Comparison of ENCODE assay signal across 3 cellular contexts in the genomic region with DNA sequence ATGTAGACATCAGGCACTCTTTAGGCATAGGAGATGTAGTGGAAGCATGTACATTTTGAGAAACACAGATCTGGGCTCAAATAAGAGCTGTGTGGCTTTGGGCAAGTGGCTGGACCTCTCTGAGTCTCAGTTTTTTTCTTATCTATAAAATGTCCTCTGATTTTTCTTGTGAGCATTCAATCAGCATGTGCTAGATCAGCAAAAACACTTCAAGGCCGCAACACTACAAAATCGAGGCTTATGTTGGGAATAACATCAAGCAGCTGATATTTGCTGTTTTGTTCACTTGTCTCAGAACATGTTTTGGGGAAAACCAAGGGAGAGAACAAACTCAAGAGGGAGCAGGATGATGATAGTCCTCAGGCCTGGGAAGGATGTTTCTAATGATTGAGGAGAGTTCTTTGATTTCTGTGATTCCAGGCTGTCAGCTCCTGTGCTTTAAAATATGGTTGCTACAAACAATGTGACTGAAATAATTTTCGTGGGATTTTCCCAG.
A peak's percentile ranks its signal among the peaks of the same experiment; 100 is the strongest.
TF ChIP-seq lines count a peak whose summit lies in the region.

A gene with protein sequence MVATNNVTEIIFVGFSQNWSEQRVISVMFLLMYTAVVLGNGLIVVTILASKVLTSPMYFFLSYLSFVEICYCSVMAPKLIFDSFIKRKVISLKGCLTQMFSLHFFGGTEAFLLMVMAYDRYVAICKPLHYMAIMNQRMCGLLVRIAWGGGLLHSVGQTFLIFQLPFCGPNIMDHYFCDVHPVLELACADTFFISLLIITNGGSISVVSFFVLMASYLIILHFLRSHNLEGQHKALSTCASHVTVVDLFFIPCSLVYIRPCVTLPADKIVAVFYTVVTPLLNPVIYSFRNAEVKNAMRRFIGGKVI (plus strand): TSS at position 446 of the 496 bp plus-strand sequence. CDS start 0 bp downstream, at position 446.

TF ChIP-seq in HepG2, 621 proteins besides CTCF, POLR2A, EP300 and RAD21:
- TF ChIP-seq MAFK (conservative IDR thresholded peaks at IDR 0.05 in 1 of 2, IDR thresholded peaks at IDR 0.05 in 1 of 2; ENCODE audit: low read length in 2 of 2): peak; percentile 58 to 65; a peak in 3 of 4 replicates
- no peak for TF ChIP-seq ZNF615 (CRISPR knock-in tag; IDR thresholded peaks at IDR 0.05; ENCODE audit: borderline replicate concordance)
- peak; percentile 33; the same call in 1 of the 2 replicates for TF ChIP-seq MAFF (IDR thresholded peaks at IDR 0.05; ENCODE audit: low read depth, low read length)

TF ChIP-seq in A549, 52 proteins besides CTCF, POLR2A, EP300 and RAD21:
- TF ChIP-seq CBX8 (IDR thresholded peaks at IDR 0.05) (no peak), GATA3 (IDR thresholded peaks at IDR 0.05; ENCODE audit: borderline replicate concordance) (no peak), HMGXB4 (CRISPR knock-in tag; IDR thresholded peaks at IDR 0.05; ENCODE audit: borderline replicate concordance) (no peak), EHF (CRISPR knock-in tag; IDR thresholded peaks at IDR 0.05) (no peak), KDM5A (IDR thresholded peaks at IDR 0.05) (no peak), SREBF2 (IDR thresholded peaks at IDR 0.05) (no peak), RARB (CRISPR knock-in tag; IDR thresholded peaks at IDR 0.05) (no peak), MAFK (IDR thresholded peaks at IDR 0.05; ENCODE audit: partially characterized antibody) (peak; percentile 66)

TF ChIP-seq in IMR-90, 13 proteins besides CTCF, POLR2A, EP300 and RAD21:
- TF ChIP-seq RFX5 (IDR thresholded peaks at IDR 0.05; ENCODE audit: low read depth, low read length): no peak
- TF ChIP-seq MAFK (IDR thresholded peaks at IDR 0.05; ENCODE audit: low read depth, low read length): peak; percentile 42
